1 cellular context compared by ENCODE assay signal in genomic region chr19:4815426-4816387, GRCh38.
TF ChIP-seq lines count a peak whose summit lies in the region.

No MANE protein-coding gene starts in this region.

TF ChIP-seq in HepG2, 621 proteins besides CTCF, POLR2A, EP300 and RAD21 (continued from another document and continues in another):
- TF ChIP-seq, protein P1, sequence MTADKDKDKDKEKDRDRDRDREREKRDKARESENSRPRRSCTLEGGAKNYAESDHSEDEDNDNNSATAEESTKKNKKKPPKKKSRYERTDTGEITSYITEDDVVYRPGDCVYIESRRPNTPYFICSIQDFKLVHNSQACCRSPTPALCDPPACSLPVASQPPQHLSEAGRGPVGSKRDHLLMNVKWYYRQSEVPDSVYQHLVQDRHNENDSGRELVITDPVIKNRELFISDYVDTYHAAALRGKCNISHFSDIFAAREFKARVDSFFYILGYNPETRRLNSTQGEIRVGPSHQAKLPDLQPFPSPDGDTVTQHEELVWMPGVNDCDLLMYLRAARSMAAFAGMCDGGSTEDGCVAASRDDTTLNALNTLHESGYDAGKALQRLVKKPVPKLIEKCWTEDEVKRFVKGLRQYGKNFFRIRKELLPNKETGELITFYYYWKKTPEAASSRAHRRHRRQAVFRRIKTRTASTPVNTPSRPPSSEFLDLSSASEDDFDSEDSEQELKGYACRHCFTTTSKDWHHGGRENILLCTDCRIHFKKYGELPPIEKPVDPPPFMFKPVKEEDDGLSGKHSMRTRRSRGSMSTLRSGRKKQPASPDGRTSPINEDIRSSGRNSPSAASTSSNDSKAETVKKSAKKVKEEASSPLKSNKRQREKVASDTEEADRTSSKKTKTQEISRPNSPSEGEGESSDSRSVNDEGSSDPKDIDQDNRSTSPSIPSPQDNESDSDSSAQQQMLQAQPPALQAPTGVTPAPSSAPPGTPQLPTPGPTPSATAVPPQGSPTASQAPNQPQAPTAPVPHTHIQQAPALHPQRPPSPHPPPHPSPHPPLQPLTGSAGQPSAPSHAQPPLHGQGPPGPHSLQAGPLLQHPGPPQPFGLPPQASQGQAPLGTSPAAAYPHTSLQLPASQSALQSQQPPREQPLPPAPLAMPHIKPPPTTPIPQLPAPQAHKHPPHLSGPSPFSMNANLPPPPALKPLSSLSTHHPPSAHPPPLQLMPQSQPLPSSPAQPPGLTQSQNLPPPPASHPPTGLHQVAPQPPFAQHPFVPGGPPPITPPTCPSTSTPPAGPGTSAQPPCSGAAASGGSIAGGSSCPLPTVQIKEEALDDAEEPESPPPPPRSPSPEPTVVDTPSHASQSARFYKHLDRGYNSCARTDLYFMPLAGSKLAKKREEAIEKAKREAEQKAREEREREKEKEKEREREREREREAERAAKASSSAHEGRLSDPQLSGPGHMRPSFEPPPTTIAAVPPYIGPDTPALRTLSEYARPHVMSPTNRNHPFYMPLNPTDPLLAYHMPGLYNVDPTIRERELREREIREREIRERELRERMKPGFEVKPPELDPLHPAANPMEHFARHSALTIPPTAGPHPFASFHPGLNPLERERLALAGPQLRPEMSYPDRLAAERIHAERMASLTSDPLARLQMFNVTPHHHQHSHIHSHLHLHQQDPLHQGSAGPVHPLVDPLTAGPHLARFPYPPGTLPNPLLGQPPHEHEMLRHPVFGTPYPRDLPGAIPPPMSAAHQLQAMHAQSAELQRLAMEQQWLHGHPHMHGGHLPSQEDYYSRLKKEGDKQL (CRISPR knock-in tag; IDR thresholded peaks at IDR 0.05; ENCODE audit: low read depth) = peak; percentile 21; the same call in 1 of the 2 replicates
- TF ChIP-seq AGO2 (optimal IDR thresholded peaks at IDR 0.05; ENCODE audit: low read depth, low read length) = peak; percentile 40
- peak; percentile 94 for TF ChIP-seq MYC (CRISPR knock-in tag; IDR thresholded peaks at IDR 0.05; ENCODE audit: borderline replicate concordance)
- no peak for TF ChIP-seq ZNF17 (CRISPR knock-in tag; IDR thresholded peaks at IDR 0.05)
- TF ChIP-seq GATAD2A (CRISPR knock-in tag; IDR thresholded peaks at IDR 0.05) = peak; percentile 38; the same call in 1 of the 2 replicates
- no peak for TF ChIP-seq TCF7 (IDR thresholded peaks at IDR 0.05; ENCODE audit: low read depth)
- TF ChIP-seq KDM5A (IDR thresholded peaks at IDR 0.05; ENCODE audit: borderline replicate concordance, low read length) = no peak; the same call in 1 of the 2 replicates
- TF ChIP-seq ZNF350 (CRISPR knock-in tag; IDR thresholded peaks at IDR 0.05; ENCODE audit: borderline replicate concordance, low read depth) = peak; percentile 47; the same call in 1 of the 2 replicates
- no peak for TF ChIP-seq ZNF746 (CRISPR knock-in tag; IDR thresholded peaks at IDR 0.05)
- no peak for TF ChIP-seq ZBTB2 (CRISPR knock-in tag; IDR thresholded peaks at IDR 0.05; ENCODE audit: low read depth)
- TF ChIP-seq NFYB (CRISPR knock-in tag; IDR thresholded peaks at IDR 0.05) = peak; percentile 83
- TF ChIP-seq ZNF432 (CRISPR knock-in tag; IDR thresholded peaks at IDR 0.05; ENCODE audit: borderline replicate concordance) = no peak
- no peak for TF ChIP-seq ZNF784 (CRISPR knock-in tag; IDR thresholded peaks at IDR 0.05; ENCODE audit: borderline replicate concordance)
- peak; percentile 81 for TF ChIP-seq POLR2G (IDR thresholded peaks at IDR 0.05; ENCODE audit: low read depth, low read length)
- TF ChIP-seq ZNF639 (CRISPR knock-in tag; conservative IDR thresholded peaks at IDR 0.05) = no peak
- TF ChIP-seq RFXANK (CRISPR knock-in tag; IDR thresholded peaks at IDR 0.05) = peak; percentile 75; the same call in 1 of the 2 replicates
- no peak for TF ChIP-seq RXRB (CRISPR knock-in tag; IDR thresholded peaks at IDR 0.05; ENCODE audit: borderline replicate concordance)
- TF ChIP-seq THAP11 (CRISPR knock-in tag; IDR thresholded peaks at IDR 0.05) = peak; percentile 98
- TF ChIP-seq ZKSCAN1 (IDR thresholded peaks at IDR 0.05; ENCODE audit: low read length) = no peak
- TF ChIP-seq ZNF703 (CRISPR knock-in tag; IDR thresholded peaks at IDR 0.05; ENCODE audit: borderline replicate concordance) = no peak
- TF ChIP-seq DNMT1 (CRISPR knock-in tag; IDR thresholded peaks at IDR 0.05) = no peak
- TF ChIP-seq ZNF44 (CRISPR knock-in tag; IDR thresholded peaks at IDR 0.05) = no peak
- 0 out of 2 replicates have a peak, but pooled peaks have one; percentile 62 for TF ChIP-seq CSRNP1 (CRISPR knock-in tag; IDR thresholded peaks at IDR 0.05)
- peak; percentile 82 for TF ChIP-seq SIN3A (IDR thresholded peaks at IDR 0.05; ENCODE audit: borderline replicate concordance, low read depth, low read length)
- TF ChIP-seq, protein P2, sequence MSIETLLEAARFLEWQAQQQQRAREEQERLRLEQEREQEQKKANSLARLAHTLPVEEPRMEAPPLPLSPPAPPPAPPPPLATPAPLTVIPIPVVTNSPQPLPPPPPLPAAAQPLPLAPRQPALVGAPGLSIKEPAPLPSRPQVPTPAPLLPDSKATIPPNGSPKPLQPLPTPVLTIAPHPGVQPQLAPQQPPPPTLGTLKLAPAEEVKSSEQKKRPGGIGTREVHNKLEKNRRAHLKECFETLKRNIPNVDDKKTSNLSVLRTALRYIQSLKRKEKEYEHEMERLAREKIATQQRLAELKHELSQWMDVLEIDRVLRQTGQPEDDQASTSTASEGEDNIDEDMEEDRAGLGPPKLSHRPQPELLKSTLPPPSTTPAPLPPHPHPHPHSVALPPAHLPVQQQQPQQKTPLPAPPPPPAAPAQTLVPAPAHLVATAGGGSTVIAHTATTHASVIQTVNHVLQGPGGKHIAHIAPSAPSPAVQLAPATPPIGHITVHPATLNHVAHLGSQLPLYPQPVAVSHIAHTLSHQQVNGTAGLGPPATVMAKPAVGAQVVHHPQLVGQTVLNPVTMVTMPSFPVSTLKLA (IDR thresholded peaks at IDR 0.05) = peak; percentile 65
- no peak for TF ChIP-seq ZNF331 (CRISPR knock-in tag; IDR thresholded peaks at IDR 0.05)
- no peak for TF ChIP-seq KDM1A (CRISPR knock-in tag; IDR thresholded peaks at IDR 0.05)
- 0 out of 2 replicates have a peak, but pooled peaks have one; percentile 12 for TF ChIP-seq SOX5 (CRISPR knock-in tag; IDR thresholded peaks at IDR 0.05; ENCODE audit: borderline replicate concordance)
- no peak for TF ChIP-seq CBX2 (IDR thresholded peaks at IDR 0.05; ENCODE audit: low read depth, low read length)
- no peak for TF ChIP-seq CBX2 (CRISPR knock-in tag; IDR thresholded peaks at IDR 0.05; ENCODE audit: low read depth)
- TF ChIP-seq ELF4 (CRISPR knock-in tag; IDR thresholded peaks at IDR 0.05; ENCODE audit: borderline replicate concordance) = peak; percentile 98
- no peak for TF ChIP-seq FIP1L1 (IDR thresholded peaks at IDR 0.05; ENCODE audit: borderline replicate concordance, insufficient read depth, low read depth, low read length)
- peak; percentile 11 for TF ChIP-seq RBM39 (IDR thresholded peaks at IDR 0.05; ENCODE audit: low read depth, low read length, poor library complexity, severe bottlenecking)
- 0 out of 2 replicates have a peak, but pooled peaks have one; percentile 24 for TF ChIP-seq ZFP41 (CRISPR knock-in tag; IDR thresholded peaks at IDR 0.05; ENCODE audit: borderline replicate concordance)
- no peak for TF ChIP-seq KLF13 (CRISPR knock-in tag; IDR thresholded peaks at IDR 0.05)
- TF ChIP-seq IRF2 (CRISPR knock-in tag; IDR thresholded peaks at IDR 0.05) = peak; percentile 58; the same call in 1 of the 2 replicates
- TF ChIP-seq, protein P3, sequence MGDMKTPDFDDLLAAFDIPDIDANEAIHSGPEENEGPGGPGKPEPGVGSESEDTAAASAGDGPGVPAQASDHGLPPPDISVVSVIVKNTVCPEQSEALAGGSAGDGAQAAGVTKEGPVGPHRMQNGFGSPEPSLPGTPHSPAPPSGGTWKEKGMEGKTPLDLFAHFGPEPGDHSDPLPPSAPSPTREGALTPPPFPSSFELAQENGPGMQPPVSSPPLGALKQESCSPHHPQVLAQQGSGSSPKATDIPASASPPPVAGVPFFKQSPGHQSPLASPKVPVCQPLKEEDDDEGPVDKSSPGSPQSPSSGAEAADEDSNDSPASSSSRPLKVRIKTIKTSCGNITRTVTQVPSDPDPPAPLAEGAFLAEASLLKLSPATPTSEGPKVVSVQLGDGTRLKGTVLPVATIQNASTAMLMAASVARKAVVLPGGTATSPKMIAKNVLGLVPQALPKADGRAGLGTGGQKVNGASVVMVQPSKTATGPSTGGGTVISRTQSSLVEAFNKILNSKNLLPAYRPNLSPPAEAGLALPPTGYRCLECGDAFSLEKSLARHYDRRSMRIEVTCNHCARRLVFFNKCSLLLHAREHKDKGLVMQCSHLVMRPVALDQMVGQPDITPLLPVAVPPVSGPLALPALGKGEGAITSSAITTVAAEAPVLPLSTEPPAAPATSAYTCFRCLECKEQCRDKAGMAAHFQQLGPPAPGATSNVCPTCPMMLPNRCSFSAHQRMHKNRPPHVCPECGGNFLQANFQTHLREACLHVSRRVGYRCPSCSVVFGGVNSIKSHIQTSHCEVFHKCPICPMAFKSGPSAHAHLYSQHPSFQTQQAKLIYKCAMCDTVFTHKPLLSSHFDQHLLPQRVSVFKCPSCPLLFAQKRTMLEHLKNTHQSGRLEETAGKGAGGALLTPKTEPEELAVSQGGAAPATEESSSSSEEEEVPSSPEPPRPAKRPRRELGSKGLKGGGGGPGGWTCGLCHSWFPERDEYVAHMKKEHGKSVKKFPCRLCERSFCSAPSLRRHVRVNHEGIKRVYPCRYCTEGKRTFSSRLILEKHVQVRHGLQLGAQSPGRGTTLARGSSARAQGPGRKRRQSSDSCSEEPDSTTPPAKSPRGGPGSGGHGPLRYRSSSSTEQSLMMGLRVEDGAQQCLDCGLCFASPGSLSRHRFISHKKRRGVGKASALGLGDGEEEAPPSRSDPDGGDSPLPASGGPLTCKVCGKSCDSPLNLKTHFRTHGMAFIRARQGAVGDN (CRISPR knock-in tag; IDR thresholded peaks at IDR 0.05) = peak; percentile 77
- TF ChIP-seq ZNF317 (CRISPR knock-in tag; IDR thresholded peaks at IDR 0.05) = 0 out of 2 replicates have a peak, but pooled peaks have one; percentile 47
- no peak for TF ChIP-seq ZBED4 (CRISPR knock-in tag; IDR thresholded peaks at IDR 0.05; ENCODE audit: borderline replicate concordance)
- TF ChIP-seq ZNF773 (CRISPR knock-in tag; IDR thresholded peaks at IDR 0.05; ENCODE audit: borderline replicate concordance) = no peak
- no peak for TF ChIP-seq ZNF569 (CRISPR knock-in tag; IDR thresholded peaks at IDR 0.05; ENCODE audit: borderline replicate concordance)
